Comparison of ENCODE assay signal across 1 cellular context in genomic region chr6:6968731-6969552, GRCh38.
TF ChIP-seq lines count a peak whose summit lies in the region.

No MANE protein-coding gene starts in this region.

TF ChIP-seq in K562, 482 proteins besides CTCF, POLR2A, EP300 and RAD21 (continued from another document and continues in another):
- TF ChIP-seq AFF1 (IDR thresholded peaks at IDR 0.05; ENCODE audit: low read depth in 1 of 2, partially characterized antibody in 2 of 2) (no peak), ASH1L (IDR thresholded peaks at IDR 0.05; ENCODE audit: borderline replicate concordance, low read depth, partially characterized antibody) (peak; percentile 30), DPF2 (IDR thresholded peaks at IDR 0.05) (peak; percentile 98), ZNF354B (CRISPR knock-in tag; IDR thresholded peaks at IDR 0.05) (no peak), YBX1 (IDR thresholded peaks at IDR 0.05) (no peak), DACH1 (IDR thresholded peaks at IDR 0.05; ENCODE audit: partially characterized antibody) (peak; percentile 39), ZNF586 (CRISPR knock-in tag; conservative IDR thresholded peaks at IDR 0.05) (no peak), ZBTB2 (IDR thresholded peaks at IDR 0.05) (peak; percentile 72; the same call in 1 of the 2 replicates), ZNF75A (CRISPR knock-in tag; IDR thresholded peaks at IDR 0.05) (no peak), ZNF217 (CRISPR knock-in tag; IDR thresholded peaks at IDR 0.05) (no peak), TBL1XR1 (IDR thresholded peaks at IDR 0.05; ENCODE audit: low read length in 2 of 2) (peak in 1 of 2 experiments; percentile 69; a peak in 2 of 4 replicates), LCOR (CRISPR knock-in tag; IDR thresholded peaks at IDR 0.05) (peak; percentile 33), KAT2B (IDR thresholded peaks at IDR 0.05; ENCODE audit: low read depth, low read length) (no peak), ZSCAN29 (IDR thresholded peaks at IDR 0.05) (no peak), POU5F1 (IDR thresholded peaks at IDR 0.05; ENCODE audit: borderline replicate concordance, low read depth, low read length, partially characterized antibody) (no peak), GATAD2B (IDR thresholded peaks at IDR 0.05; ENCODE audit: borderline replicate concordance) (peak; percentile 65; the same call in 1 of the 2 replicates), CHD2 (IDR thresholded peaks at IDR 0.05; ENCODE audit: low read depth, low read length) (no peak), PYGO2 (tag; IDR thresholded peaks at IDR 0.05) (no peak), RFX5 (IDR thresholded peaks at IDR 0.05; ENCODE audit: low read depth, low read length) (no peak), PTTG1 (tag; IDR thresholded peaks at IDR 0.05; ENCODE audit: low read depth) (no peak), BRD9 (IDR thresholded peaks at IDR 0.05; ENCODE audit: low read depth, partially characterized antibody) (peak; percentile 26), PML (IDR thresholded peaks at IDR 0.05; ENCODE audit: low read length) (peak; percentile 64; the same call in 1 of the 2 replicates), CBX5 (IDR thresholded peaks at IDR 0.05; ENCODE audit: borderline replicate concordance, low read depth) (no peak), SFPQ (IDR thresholded peaks at IDR 0.05; ENCODE audit: low read depth, low read length) (no peak), ZBTB9 (CRISPR knock-in tag; IDR thresholded peaks at IDR 0.05) (no peak), PRPF4 (IDR thresholded peaks at IDR 0.05; ENCODE audit: insufficient read depth, low read depth, low read length, poor library complexity, severe bottlenecking) (no peak), ZNF140 (CRISPR knock-in tag; IDR thresholded peaks at IDR 0.05) (no peak), TGIF2 (CRISPR knock-in tag; IDR thresholded peaks at IDR 0.05) (no peak), PURB (CRISPR knock-in tag; IDR thresholded peaks at IDR 0.05; ENCODE audit: low read depth) (no peak), JUNB (CRISPR knock-in tag; conservative IDR thresholded peaks at IDR 0.05) (no peak), ZNF174 (CRISPR knock-in tag; IDR thresholded peaks at IDR 0.05) (no peak), RBFOX2 (IDR thresholded peaks at IDR 0.05; ENCODE audit: low read depth, low read length) (no peak), RBM15 (IDR thresholded peaks at IDR 0.05; ENCODE audit: insufficient read depth, low read length) (no peak), FOXJ2 (tag; IDR thresholded peaks at IDR 0.05) (peak; percentile 80; the same call in 1 of the 2 replicates), REST (CRISPR knock-in tag; IDR thresholded peaks at IDR 0.05; ENCODE audit: low read depth) (no peak), NR3C1 (CRISPR knock-in tag; IDR thresholded peaks at IDR 0.05) (no peak), FOXA3 (CRISPR knock-in tag; conservative IDR thresholded peaks at IDR 0.05 in 1 of 2, IDR thresholded peaks at IDR 0.05 in 1 of 2) (no peak), RREB1 (CRISPR knock-in tag; IDR thresholded peaks at IDR 0.05) (no peak), ZNF592 (IDR thresholded peaks at IDR 0.05) (no peak)
